1 cellular context compared by ENCODE assay signal in genomic region chr7:105797652-105798051, GRCh38.
TF ChIP-seq lines count a peak whose summit lies in the region.

No MANE protein-coding gene starts in this region.

TF ChIP-seq in GM23338, 12 proteins besides CTCF, POLR2A, EP300 and RAD21 (continued from another document):
- no peak for TF ChIP-seq REST (IDR thresholded peaks at IDR 0.05; ENCODE audit: unreplicated experiment)
- TF ChIP-seq ZNF114 (CRISPR knock-in tag; IDR thresholded peaks at IDR 0.05) = no peak
- TF ChIP-seq EZH2phosphoT487 (IDR thresholded peaks at IDR 0.05; ENCODE audit: unreplicated experiment) = no peak
- no peak for TF ChIP-seq POLR2AphosphoS5 (IDR thresholded peaks at IDR 0.05; ENCODE audit: low read depth)
- no peak for TF ChIP-seq ZNF462 (CRISPR knock-in tag; IDR thresholded peaks at IDR 0.05)
TF ChIP-seq in GM23338: peak in this region for 0.
